In genomic region chr19:3849092-3849491, GRCh38 we compare ENCODE assay signal across 9 cellular contexts. TPM values are rescaled to one million over a fixed set of nuclear protein-coding genes. Genes with fewer than 3 reads are reported as not detected.
A peak's percentile ranks its signal among the peaks of the same experiment; 100 is the strongest.
DNase-seq lines count a peak whose midpoint lies in the region; ATAC-seq, FAIRE-seq and TF ChIP-seq lines count a peak whose summit lies in the region.
"Had no signal": no experiment of that assay in that cellular context is flagged by ENCODE, and none has a peak within 500 bp of the region (broad histone marks: within the 10 kb centered on the region; RNA-seq: fewer than 3 reads in every experiment).

No MANE protein-coding gene starts in this region.

- H3K9me3 ChIP-seq in upper lobe of left lung (peaks cover 9 to 29% (median 20%) of the 10 kb centered on the region in 4 donors), lower lobe of right lung (peaks cover 18% of the 10 kb centered on the region)

- no peak for FAIRE-seq in urothelium cell line (lab: Jason Lieb, UNC)

- no peak for TF ChIP-seq EP300 in upper lobe of left lung (IDR thresholded peaks at IDR 0.05)

- no peaks in the 10 kb centered on the region for H3K4me1 ChIP-seq in upper lobe of left lung
- H3K4me1 ChIP-seq in lower lobe of right lung = no peaks in the 10 kb centered on the region

- H3K36me3 ChIP-seq in upper lobe of left lung (no peaks in the 10 kb centered on the region), lower lobe of right lung (no peaks in the 10 kb centered on the region)

- peak; percentile 9 for DNase-seq in NCI-H1436 treated with DMSO at 0.1 percent for 48 hours (lab: John Stamatoyannopoulos, UW)
- peak; percentile 50 for DNase-seq in activated T-cell treated with anti-CD3 and anti-CD28 coated beads for 4 hours
- peak in 1 of 2 donors; percentile 56 for DNase-seq in left colon
- no peak for DNase-seq in upper lobe of left lung
- no peak for DNase-seq in lower lobe of right lung
- DNase-seq in urothelium cell line (ENCODE audit: low spot score) = no peak
- DNase-seq in cortex of kidney (lab: John Stamatoyannopoulos, UW) = no peak

- no peak for TF ChIP-seq POLR2A in upper lobe of left lung (IDR thresholded peaks at IDR 0.05)

- intact Hi-C loops in left colon (cut with DNase I, micrococcal nuclease) (no loop called here), lower lobe of right lung (cut with DNase I) (no loop called here)

- ATAC-seq in left colon (peak; percentile 60), upper lobe of left lung (ENCODE audit: low FRiP score in 2 of 2) (no peak), lower lobe of right lung (no peak)

- no peak overlapping the region for H3K27ac ChIP-seq in upper lobe of left lung
- no peak overlapping the region for H3K27ac ChIP-seq in lower lobe of right lung

- TF ChIP-seq CTCF in GM12872 (IDR thresholded peaks at IDR 0.05; ENCODE audit: insufficient read depth, low read depth, low read length) = peak; percentile 68
- peak in 4 of 6 experiments; percentile 7 to 27 (median 22) for TF ChIP-seq CTCF in upper lobe of left lung (IDR thresholded peaks at IDR 0.05)
- no peak for TF ChIP-seq CTCF in lower lobe of right lung (IDR thresholded peaks at IDR 0.05)

- 48 to 67% methylated on average over 4 to 5 of the region's 5 CpGs for WGBS in upper lobe of left lung, 2 donors

- H3K27me3 ChIP-seq in upper lobe of left lung (no peaks in the 10 kb centered on the region), lower lobe of right lung (ENCODE audit: low read depth) (no peaks in the 10 kb centered on the region)

- no peak overlapping the region for H3K4me3 ChIP-seq in upper lobe of left lung
- H3K4me3 ChIP-seq in lower lobe of right lung = no peak overlapping the region

RNA-seq across cellular contexts. Expression of gene ZFR2, which starts 19.7 kb away (rescaled TPM):
- total RNA-seq in left colon = not detected
- total RNA-seq in upper lobe of left lung = 1 to 10 TPM in 1 of 6 donors, under 1 TPM in 2, not detected in 3; 0.11 to 4.2 (median 0.30) TPM
- 0.41 TPM for total RNA-seq in lower lobe of right lung
- total RNA-seq: skeletal muscle tissue had no signal

RNA-seq across cellular contexts. Expression of gene ATCAY, which starts 31.4 kb away (rescaled TPM):
- total RNA-seq in left colon (under 1 TPM; 0.06 to 0.28 TPM), upper lobe of left lung (not detected), lower lobe of right lung (not detected)

Comparison
In these comparisons a context has a peak if more than half of its experiments do, and no peak if none do; other contexts are left out.
1. DNase-seq: peak in NCI-H1436 treated with DMSO at 0.1 percent for 48 hours (single experiment) and activated T-cell treated with anti-CD3 and anti-CD28 coated beads for 4 hours (single experiment); none in upper lobe of left lung (0 of 2), lower lobe of right lung (single experiment), urothelium cell line (single experiment) and cortex of kidney (single experiment).